ENCODE assay signal across 33 cellular contexts in genomic region chr13:96769874-96770273, GRCh38.
"Had no signal": no experiment of that assay in that cellular context is flagged by ENCODE, and none has a peak within 500 bp of the region (broad histone marks: within the 10 kb centered on the region; RNA-seq: fewer than 3 reads in every experiment).

No MANE protein-coding gene starts in this region.

- FAIRE-seq: bronchial epithelial cell had no signal

- H3K4me3 ChIP-seq: adrenal gland, Peyer's patch, SJSA1 had no signal

- H3K27ac ChIP-seq: adrenal gland, Peyer's patch, SJSA1, VCaP had no signal

- H3K9me3 ChIP-seq: adrenal gland, Peyer's patch, SJSA1 had no signal

- H3K27me3 ChIP-seq: adrenal gland, Peyer's patch, SJSA1 had no signal

- H3K4me1 ChIP-seq: Peyer's patch, SJSA1 had no signal

- DNase-seq: activated B cell treated with CpG ODN at 0.5 μM for 24 hours; activated CD4-positive, alpha-beta memory T cell treated with anti-CD3 and anti-CD28 coated beads for 36 hours; activated CD4-positive, alpha-beta T cell treated with anti-CD3 and anti-CD28 coated beads for 4 hours; activated CD4-positive, alpha-beta T cell treated with anti-CD3 and anti-CD28 coated beads, Interleukin-2, amount 50 U/mL, for 1 hour; activated CD4-positive, CD25-positive, alpha-beta regulatory T cell treated with anti-CD3 and anti-CD28 coated beads, Interleukin-2, amount 50 U/mL, for 72 hours; activated CD8-positive, alpha-beta memory T cell treated with anti-CD3 and anti-CD28 coated beads, Interleukin-2, amount 50 U/mL, for 4 hours; activated gamma-delta T cell treated with Interleukin-2 at 50 U/mL for 16 hours; activated naive CD4-positive, alpha-beta T cell treated with anti-CD3 and anti-CD28 coated beads for 36 hours; activated T-cell treated with anti-CD3 and anti-CD28 coated beads for 4 hours; activated T-cell treated with anti-CD3 and anti-CD28 coated beads, Interleukin-2, amount 50 U/mL, for 4 hours; adrenal gland; anterior cingulate cortex; caudate nucleus; cerebellar nuclear complex; NCI-H1048; NCI-H1105 treated with DMSO at 0.1 percent for 48 hours; NCI-H146; NCI-H187; NCI-H2029 treated with DMSO at 0.1 percent for 48 hours; NCI-H2107; NCI-H345; NCI-H524 treated with DMSO at 0.1 percent for 48 hours; PC-3; Peyer's patch; RPMI8226; SHP77 treated with DMSO at 0.1 percent for 48 hours; SW 1271; T-helper 1 cell; T-helper 2 cell; T-helper 9 cell had no signal

- H3K36me3 ChIP-seq: adrenal gland, Peyer's patch, SJSA1 had no signal
